In the genomic region with DNA sequence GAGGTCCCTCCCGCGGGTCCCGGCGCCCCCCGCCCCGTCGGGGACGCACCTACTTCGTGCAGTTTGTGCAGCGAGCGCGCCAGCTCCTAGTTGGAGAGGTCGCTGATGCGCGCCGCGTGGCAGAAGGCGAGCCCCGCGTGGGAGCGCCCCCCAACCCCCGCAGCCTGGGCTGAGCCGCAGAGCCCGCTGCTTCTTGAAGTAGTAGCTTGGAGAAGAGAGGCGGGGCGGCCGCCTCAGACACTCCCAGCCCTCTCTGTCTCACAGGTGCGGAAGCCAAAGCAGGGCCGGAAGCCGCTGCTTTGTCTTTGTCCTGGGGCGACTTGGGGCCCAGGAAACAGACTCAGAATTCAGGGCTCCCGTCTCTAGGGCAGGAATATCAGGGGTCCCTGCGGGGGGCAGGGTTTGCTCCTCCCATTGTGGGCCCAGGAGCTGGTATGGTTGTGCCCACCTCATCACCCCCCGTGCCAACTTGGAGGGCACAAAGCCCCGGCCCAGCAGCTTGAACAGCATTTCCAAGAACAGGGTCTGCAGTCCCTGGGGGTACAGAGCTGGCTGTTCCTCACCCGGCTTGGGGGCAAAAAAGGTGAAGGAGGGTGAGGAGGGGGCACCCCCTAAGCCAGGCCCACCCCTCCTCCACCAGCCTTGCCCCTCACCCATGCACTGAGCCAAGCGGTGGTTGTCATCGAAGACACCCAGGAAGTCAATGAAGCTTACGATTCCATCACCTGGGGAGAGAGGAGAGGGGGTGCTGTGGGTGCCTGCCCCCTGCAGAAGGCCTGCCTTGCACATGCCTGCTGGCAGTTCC, we compare ENCODE assay signal across 8 cellular contexts. TPM values are rescaled to one million over a fixed set of nuclear protein-coding genes. Genes with fewer than 3 reads are reported as not detected.
DNase-seq lines count a peak whose midpoint lies in the region; ATAC-seq and TF ChIP-seq lines count a peak whose summit lies in the region.

No MANE protein-coding gene starts in this region.

- H3K9me2 ChIP-seq in DOHH2 (replicated peaks; ENCODE audit: control insufficient read depth, low read length), result no peaks in the 10 kb centered on the region

- peaks cover 3% of the 10 kb centered on the region; the same call in 1 of the 2 replicates for H4K20me1 ChIP-seq in DOHH2 (ENCODE audit: control insufficient read depth, insufficient read depth, low read depth, low read length)

- H3F3A ChIP-seq in DOHH2 (ENCODE audit: control insufficient read depth, insufficient read depth), result no peaks in the 10 kb centered on the region

- peak; percentile 45 for ATAC-seq in GM21717 (IDR thresholded peaks at IDR 0.05; ENCODE audit: unreplicated experiment)
- peak; percentile 81 for ATAC-seq in stimulated activated naive CD8-positive, alpha-beta T cell treated with anti-CD3 and anti-CD28 coated beads, Interleukin-15, amount 100 ng/mL, for 72 hours

- no peak for DNase-seq in LNCaP clone FGC (ENCODE audit: low read depth)
- peak; percentile 70 for DNase-seq in activated CD4-positive, alpha-beta T cell treated with anti-CD3 and anti-CD28 coated beads for 1 hour
- no peak for DNase-seq in dorsolateral prefrontal cortex
- peak; percentile 80 to 84 for DNase-seq in stimulated activated naive CD8-positive, alpha-beta T cell treated with anti-CD3 and anti-CD28 coated beads, Interleukin-15, amount 100 ng/mL, for 72 hours
- DNase-seq in cerebellum (ENCODE audit: low spot score), result no peak

- H3K79me2 ChIP-seq in DOHH2 (ENCODE audit: control insufficient read depth, low read length), result peaks cover 15% of the 10 kb centered on the region

- H3K4me3 ChIP-seq in DOHH2 (ENCODE audit: low read length) (peak overlapping the region; percentile 87), LNCaP clone FGC (ENCODE audit: low read depth, low read length) (peak overlapping the region; percentile 86), dorsolateral prefrontal cortex (peak overlapping the region; percentile 30 to 75 (median 58)), mucosa of rectum (ENCODE audit: low read length in 2 of 2) (peak overlapping the region; percentile 60 to 73)

- H3K27ac ChIP-seq in DOHH2 (ENCODE audit: low read depth, low read length), result peak overlapping the region; percentile 72
- peak overlapping the region in 23 of 59 donors; percentile 9 to 82 (median 53) for H3K27ac ChIP-seq in dorsolateral prefrontal cortex
- peak overlapping the region; percentile 91 to 95 for H3K27ac ChIP-seq in mucosa of rectum (ENCODE audit: low read depth in 2 of 2, low read length in 2 of 2)

- H3K9me3 ChIP-seq in DOHH2 (ENCODE audit: control insufficient read depth, insufficient read depth, low read length), result no peaks in the 10 kb centered on the region
- no peaks in the 10 kb centered on the region for H3K9me3 ChIP-seq in mucosa of rectum (ENCODE audit: control insufficient read depth in 2 of 2, low read length in 2 of 2)

- H3K27me3 ChIP-seq in DOHH2 (ENCODE audit: control insufficient read depth, low read length), result no peaks in the 10 kb centered on the region
- H3K27me3 ChIP-seq in dorsolateral prefrontal cortex, result peaks cover 0 to 4% (median 0%) of the 10 kb centered on the region in 45 donors
- no peaks in the 10 kb centered on the region for H3K27me3 ChIP-seq in mucosa of rectum (ENCODE audit: control insufficient read depth in 2 of 2, insufficient read depth in 2 of 2, low read length in 2 of 2)

- H3K27me3 Mint-ChIP-seq in stimulated activated naive CD8-positive, alpha-beta T cell treated with anti-CD3 and anti-CD28 coated beads, Interleukin-15, amount 100 ng/mL, for 72 hours, result no peaks in the 10 kb centered on the region

- H3K36me3 ChIP-seq in DOHH2 (ENCODE audit: control insufficient read depth, low read length) (peaks cover 42% of the 10 kb centered on the region), mucosa of rectum (ENCODE audit: control insufficient read depth in 2 of 2, insufficient read depth in 2 of 2, low read length in 2 of 2) (peaks cover 8 to 14% of the 10 kb centered on the region in 2 donors)

- peaks cover 21% of the 10 kb centered on the region for H3K4me1 ChIP-seq in DOHH2 (ENCODE audit: control insufficient read depth, low read length)
- peaks cover 27 to 34% of the 10 kb centered on the region in 2 donors for H3K4me1 ChIP-seq in mucosa of rectum (ENCODE audit: control insufficient read depth in 2 of 2, insufficient read depth in 2 of 2, low read length in 2 of 2)

- H3K9me3 Mint-ChIP-seq in stimulated activated naive CD8-positive, alpha-beta T cell treated with anti-CD3 and anti-CD28 coated beads, Interleukin-15, amount 100 ng/mL, for 72 hours, result no peaks in the 10 kb centered on the region

- TF ChIP-seq CTCF in DOHH2 (IDR thresholded peaks at IDR 0.05; ENCODE audit: low read depth, low read length, poor library complexity, severe bottlenecking) (no peak), LNCaP clone FGC (IDR thresholded peaks at IDR 0.05; ENCODE audit: control insufficient read depth, extremely low read depth, insufficient read depth) (no peak), dorsolateral prefrontal cortex (IDR thresholded peaks at IDR 0.05 in 54 of 56, conservative IDR thresholded peaks at IDR 0.05 in 2 of 56; ENCODE audit: low read depth in 1 of 56, partially characterized antibody in 56 of 56) (no peak)

- intact Hi-C loops in dorsolateral prefrontal cortex (cut with DNase I), result no loop called here

- H3K4me1 Mint-ChIP-seq in stimulated activated naive CD8-positive, alpha-beta T cell treated with anti-CD3 and anti-CD28 coated beads, Interleukin-15, amount 100 ng/mL, for 72 hours, result peaks cover 85% of the 10 kb centered on the region

- H3K4me2 ChIP-seq in DOHH2 (ENCODE audit: low read length), result peak overlapping the region; percentile 82

- H3K4me3 Mint-ChIP-seq in stimulated activated naive CD8-positive, alpha-beta T cell treated with anti-CD3 and anti-CD28 coated beads, Interleukin-15, amount 100 ng/mL, for 72 hours, result peak overlapping the region; percentile 86 to 92

- peak overlapping the region; percentile 96 to 98 for H3K27ac Mint-ChIP-seq in stimulated activated naive CD8-positive, alpha-beta T cell treated with anti-CD3 and anti-CD28 coated beads, Interleukin-15, amount 100 ng/mL, for 72 hours

- H3K9ac ChIP-seq in mucosa of rectum (ENCODE audit: low read depth in 1 of 2, low read length in 2 of 2), result peak overlapping the region; percentile 86 to 89

RNA-seq across cellular contexts. Expression of a gene that starts 13.6 kb away (rescaled TPM):
- total RNA-seq in dorsolateral prefrontal cortex (under 1 TPM in 9 of 120 experiments, not detected in 111; 0.26 to 0.63 (median 0.35) TPM), cerebellum (not detected)

RNA-seq across cellular contexts. Expression of a gene that starts 26.6 kb away (rescaled TPM):
- total RNA-seq in dorsolateral prefrontal cortex (10 to 100 TPM; 19.3 to 53.5 (median 36.5) TPM), cerebellum (3.4 TPM)

Comparison
In these comparisons a context has a peak if more than half of its experiments do, and no peak if none do; other contexts are left out.
1. DNase-seq: peak in activated CD4-positive, alpha-beta T cell treated with anti-CD3 and anti-CD28 coated beads for 1 hour (single experiment) and stimulated activated naive CD8-positive, alpha-beta T cell treated with anti-CD3 and anti-CD28 coated beads, Interleukin-15, amount 100 ng/mL, for 72 hours (2 of 2); none in LNCaP clone FGC (single experiment), dorsolateral prefrontal cortex (0 of 10) and cerebellum (single experiment).
2. Peak in every context shown above with its lines, with median percentiles within 50 percentile points of each other: H3K4me3 ChIP-seq.